Comparison of ENCODE assay signal across 10 cellular contexts in genomic region chr5:52945040-52945439, GRCh38. TPM values are rescaled to one million over a fixed set of nuclear protein-coding genes. Genes with fewer than 3 reads are reported as not detected.
DNase-seq lines count a peak whose midpoint lies in the region; ATAC-seq and TF ChIP-seq lines count a peak whose summit lies in the region.
"Had no signal": no experiment of that assay in that cellular context is flagged by ENCODE, and none has a peak within 500 bp of the region (broad histone marks: within the 10 kb centered on the region; RNA-seq: fewer than 3 reads in every experiment).

No MANE protein-coding gene starts in this region.

- no peaks in the 10 kb centered on the region for H3K79me2 ChIP-seq in OCI-LY3 (ENCODE audit: low read length)
- no peaks in the 10 kb centered on the region for H3K79me2 ChIP-seq in parathyroid adenoma

- H3K4me3 Mint-ChIP-seq in CD8-positive, alpha-beta memory T cell: peak overlapping the region; percentile 73 to 87 (median 80)
- peak overlapping the region; percentile 60 for H3K4me3 Mint-ChIP-seq in central memory CD8-positive, alpha-beta T cell

- no peak for DNase-seq in CD8-positive, alpha-beta memory T cell
- DNase-seq in central memory CD8-positive, alpha-beta T cell (ENCODE audit: low spot score in 2 of 2): no peak
- DNase-seq in NCI-H1694 (lab: John Stamatoyannopoulos, UW): no peak
- no peak for DNase-seq in putamen (ENCODE audit: low spot score)
- DNase-seq in NCI-H446 treated with DMSO at 0.1 percent for 48 hours (lab: John Stamatoyannopoulos, UW): no peak
- DNase-seq: NCI-H1048; stimulated activated CD4-positive, alpha-beta T cell treated with anti-CD3 and anti-CD28 coated beads, Interleukin-2, amount 100 ng/mL, for 48 hours had no signal

- H3K36me3 ChIP-seq in CD8-positive, alpha-beta memory T cell (ENCODE audit: insufficient read depth, low read length): no peaks in the 10 kb centered on the region
- H3K36me3 ChIP-seq in OCI-LY3 (replicated peaks; ENCODE audit: low read depth, low read length) (no peaks in the 10 kb centered on the region), parathyroid adenoma (ENCODE audit: control insufficient read depth, insufficient read depth, low read length) (no peaks in the 10 kb centered on the region)

- no peak for TF ChIP-seq CTCF in OCI-LY3 (IDR thresholded peaks at IDR 0.05; ENCODE audit: low read depth, low read length)
- TF ChIP-seq CTCF in parathyroid adenoma (IDR thresholded peaks at IDR 0.05): no peak

- peaks cover 3% of the 10 kb centered on the region for H3K4me1 ChIP-seq in CD8-positive, alpha-beta memory T cell (ENCODE audit: insufficient read depth, low read length)
- H3K4me1 ChIP-seq in OCI-LY3 (ENCODE audit: low read length): peaks cover 36% of the 10 kb centered on the region
- peaks cover 4% of the 10 kb centered on the region for H3K4me1 ChIP-seq in parathyroid adenoma

- no peak for TF ChIP-seq POLR2A in GM18505 (IDR thresholded peaks at IDR 0.05; ENCODE audit: borderline replicate concordance, extremely low read depth, insufficient read depth, insufficient read length)

- H3K4me2 ChIP-seq in OCI-LY3 (ENCODE audit: low read length) (peak overlapping the region; percentile 97), parathyroid adenoma (ENCODE audit: low read length) (peak overlapping the region; percentile 8)

- no peaks in the 10 kb centered on the region for H4K20me1 ChIP-seq in OCI-LY3 (ENCODE audit: insufficient read depth, low read length)

- POLR2A ChIA-PET in CD8-positive, alpha-beta memory T cell (lab: Charles Lee): no interaction called here

- peak overlapping the region; percentile 99 for H2AFZ ChIP-seq in OCI-LY3 (ENCODE audit: low read depth, low read length)
- peak overlapping the region; percentile 1 for H2AFZ ChIP-seq in parathyroid adenoma

- peaks cover 0 to 4% of the 10 kb centered on the region in 2 donors for H3K27me3 Mint-ChIP-seq in CD8-positive, alpha-beta memory T cell
- no peaks in the 10 kb centered on the region for H3K27me3 Mint-ChIP-seq in central memory CD8-positive, alpha-beta T cell

- H3K27ac Mint-ChIP-seq in CD8-positive, alpha-beta memory T cell: peak overlapping the region in 5 of 8 donors; percentile 33 to 81 (median 70)
- H3K27ac Mint-ChIP-seq in central memory CD8-positive, alpha-beta T cell (ENCODE audit: low read depth): peak overlapping the region; percentile 67

- H3K27me3 ChIP-seq in CD8-positive, alpha-beta memory T cell (ENCODE audit: insufficient read depth, low read length, poor library complexity, severe bottlenecking): no peaks in the 10 kb centered on the region
- no peaks in the 10 kb centered on the region for H3K27me3 ChIP-seq in OCI-LY3 (ENCODE audit: low read depth, low read length)
- no peaks in the 10 kb centered on the region for H3K27me3 ChIP-seq in parathyroid adenoma (ENCODE audit: control insufficient read depth, insufficient read depth, low read length)

- peak overlapping the region; percentile 63 for H3K9ac ChIP-seq in OCI-LY3 (ENCODE audit: low read length)
- no peak overlapping the region for H3K9ac ChIP-seq in parathyroid adenoma

- no peak overlapping the region for H3K27ac ChIP-seq in CD8-positive, alpha-beta memory T cell (ENCODE audit: low read depth, low read length)
- H3K27ac ChIP-seq in OCI-LY3 (ENCODE audit: low read length): no peak overlapping the region
- H3K27ac ChIP-seq in parathyroid adenoma: peak overlapping the region; percentile 36

- no peaks in the 10 kb centered on the region for H3K9me3 Mint-ChIP-seq in CD8-positive, alpha-beta memory T cell
- no peaks in the 10 kb centered on the region for H3K9me3 Mint-ChIP-seq in central memory CD8-positive, alpha-beta T cell

- CTCF ChIA-PET in CD8-positive, alpha-beta memory T cell (lab: Charles Lee): interaction anchor here (1.0 kb wide), 1 partner anchor 16 kb away, joined by 3 read pairs; no protein-coding TSS in a partner anchor

- peaks cover 0 to 21% (median 2%) of the 10 kb centered on the region in 3 donors for H3K36me3 Mint-ChIP-seq in CD8-positive, alpha-beta memory T cell
- no peaks in the 10 kb centered on the region for H3K36me3 Mint-ChIP-seq in central memory CD8-positive, alpha-beta T cell (ENCODE audit: insufficient read depth)

- H3K4me3 ChIP-seq in CD8-positive, alpha-beta memory T cell (ENCODE audit: low read length): peak overlapping the region; percentile 27
- H3K4me3 ChIP-seq in OCI-LY3 (ENCODE audit: low read length) (peak overlapping the region; percentile 74), parathyroid adenoma (ENCODE audit: low read depth, low read length) (no peak overlapping the region)

- ATAC-seq in central memory CD8-positive, alpha-beta T cell (replicated peaks; ENCODE audit: extremely low read depth, poor library complexity, severe bottlenecking): no peak
- no peak for ATAC-seq in GM18505 (IDR thresholded peaks at IDR 0.05; ENCODE audit: unreplicated experiment)

- peaks cover 14 to 25% (median 23%) of the 10 kb centered on the region in 3 donors for H3K4me1 Mint-ChIP-seq in CD8-positive, alpha-beta memory T cell
- H3K4me1 Mint-ChIP-seq in central memory CD8-positive, alpha-beta T cell: peaks cover 7% of the 10 kb centered on the region

- H3K9me3 ChIP-seq in CD8-positive, alpha-beta memory T cell (ENCODE audit: low read length): no peaks in the 10 kb centered on the region
- H3K9me3 ChIP-seq in OCI-LY3 (ENCODE audit: insufficient read depth, low read length): no peaks in the 10 kb centered on the region
- H3K9me3 ChIP-seq in parathyroid adenoma (ENCODE audit: control insufficient read depth, low read length): no peaks in the 10 kb centered on the region

RNA-seq across cellular contexts. Expression of gene ITGA2, which starts 44.1 kb away (rescaled TPM):
- 1 to 10 TPM; 2.7 to 2.8 TPM for total RNA-seq in CD8-positive, alpha-beta memory T cell
- 0.51 TPM for polyA plus RNA-seq in CD8-positive, alpha-beta memory T cell
